Comparison of ENCODE assay signal across 10 cellular contexts in genomic region chr6:15504040-15504491, GRCh38.
DNase-seq lines count a peak whose midpoint lies in the region; ATAC-seq and TF ChIP-seq lines count a peak whose summit lies in the region.
"Had no signal": no experiment of that assay in that cellular context is flagged by ENCODE, and none has a peak within 500 bp of the region (broad histone marks: within the 10 kb centered on the region; RNA-seq: fewer than 3 reads in every experiment).

No MANE protein-coding gene starts in this region.

- H3K36me3 Mint-ChIP-seq in dendritic cell treated with granulocyte-macrophage colony-stimulating factor and Interleukin-4, amounts not matched to agents 40 ng/mL and 50 ng/mL, for 4 days (ENCODE audit: low read depth) = peaks cover 100% of the 10 kb centered on the region

- peak; percentile 31 for TF ChIP-seq CTCF in lower lobe of right lung (IDR thresholded peaks at IDR 0.05)
- TF ChIP-seq CTCF in smooth muscle cell (IDR thresholded peaks at IDR 0.05; ENCODE audit: borderline replicate concordance, insufficient read depth, poor library complexity, severe bottlenecking) = no peak

- H3K9ac ChIP-seq in smooth muscle cell (ENCODE audit: low read depth) = no peak overlapping the region

- intact Hi-C loops in dendritic cell treated with granulocyte-macrophage colony-stimulating factor and Interleukin-4, amounts not matched to agents 40 ng/mL and 50 ng/mL, for 4 days (cut with micrococcal nuclease) = no loop called here
- intact Hi-C loops in lower lobe of right lung (cut with DNase I) = no loop called here

- no peaks in the 10 kb centered on the region for H3K79me2 ChIP-seq in smooth muscle cell (ENCODE audit: low read depth)

- peak in 1 of 2 donors; percentile 5 for ATAC-seq in lower lobe of right lung

- no peak overlapping the region for H3K4me3 Mint-ChIP-seq in dendritic cell treated with granulocyte-macrophage colony-stimulating factor and Interleukin-4, amounts not matched to agents 40 ng/mL and 50 ng/mL, for 4 days

- H3K4me1 Mint-ChIP-seq in dendritic cell treated with granulocyte-macrophage colony-stimulating factor and Interleukin-4, amounts not matched to agents 40 ng/mL and 50 ng/mL, for 4 days (ENCODE audit: low read depth) = peaks cover 73% of the 10 kb centered on the region

- no peaks in the 10 kb centered on the region for H3K27me3 ChIP-seq in lower lobe of right lung (ENCODE audit: low read depth)
- H3K27me3 ChIP-seq in smooth muscle cell (ENCODE audit: low read depth) = no peaks in the 10 kb centered on the region

- H3K9me3 Mint-ChIP-seq in dendritic cell treated with granulocyte-macrophage colony-stimulating factor and Interleukin-4, amounts not matched to agents 40 ng/mL and 50 ng/mL, for 4 days = no peaks in the 10 kb centered on the region

- 94% methylated on average over 11 of the region's 12 CpGs for WGBS in smooth muscle cell (ENCODE audit: low lambda C conversion rate)

- no peaks in the 10 kb centered on the region for H3K9me3 ChIP-seq in lower lobe of right lung
- H3K9me3 ChIP-seq in smooth muscle cell (replicated peaks; ENCODE audit: low read depth) = no peaks in the 10 kb centered on the region
- H3K9me3 ChIP-seq: HAP-1 had no signal

- H3K36me3 ChIP-seq in lower lobe of right lung = peaks cover 68% of the 10 kb centered on the region
- no peaks in the 10 kb centered on the region for H3K36me3 ChIP-seq in smooth muscle cell (ENCODE audit: low read depth)
- H3K36me3 ChIP-seq: HAP-1 had no signal

- peak; percentile 53 for DNase-seq in DMS 273 (lab: John Stamatoyannopoulos, UW; ENCODE audit: unreplicated experiment)
- no peak for DNase-seq in DMS 273 treated with DMSO at 0.1 percent for 48 hours (lab: John Stamatoyannopoulos, UW)
- no peak for DNase-seq in lower lobe of right lung
- peak in 30 of 49 donors; percentile 5 to 64 (median 32) for DNase-seq in substantia nigra (lab: John Stamatoyannopoulos, UW)
- no peak for DNase-seq in T-helper 9 cell
- DNase-seq in smooth muscle cell (lab: John Stamatoyannopoulos, UW; ENCODE audit: unreplicated experiment) = no peak
- DNase-seq in activated CD8-positive, alpha-beta memory T cell treated with anti-CD3 and anti-CD28 coated beads, Interleukin-2, amount 50 U/mL, for 48 hours = no peak

- H3K4me1 ChIP-seq in lower lobe of right lung (peaks cover 12% of the 10 kb centered on the region), smooth muscle cell (ENCODE audit: low read depth) (no peaks in the 10 kb centered on the region)

- no peak overlapping the region for H3K4me2 ChIP-seq in smooth muscle cell

- no peaks in the 10 kb centered on the region for H3K27me3 Mint-ChIP-seq in dendritic cell treated with granulocyte-macrophage colony-stimulating factor and Interleukin-4, amounts not matched to agents 40 ng/mL and 50 ng/mL, for 4 days

- H2AFZ ChIP-seq in smooth muscle cell (ENCODE audit: low read depth) = no peak overlapping the region

- H3K4me3 ChIP-seq in lower lobe of right lung (peak overlapping the region; percentile 27), smooth muscle cell (no peak overlapping the region)
- H3K4me3 ChIP-seq: HAP-1 had no signal

- H3F3A ChIP-seq in smooth muscle cell (ENCODE audit: low read depth) = no peaks in the 10 kb centered on the region

- H4K20me1 ChIP-seq in smooth muscle cell (ENCODE audit: low read depth) = peaks cover 75% of the 10 kb centered on the region

- H3K27ac Mint-ChIP-seq in dendritic cell treated with granulocyte-macrophage colony-stimulating factor and Interleukin-4, amounts not matched to agents 40 ng/mL and 50 ng/mL, for 4 days = peak overlapping the region; percentile 28

- peak overlapping the region; percentile 68 for H3K27ac ChIP-seq in lower lobe of right lung
- no peak overlapping the region for H3K27ac ChIP-seq in substantia nigra (ENCODE audit: low read depth, low read length, poor library complexity, severe bottlenecking)
- H3K27ac ChIP-seq in smooth muscle cell (ENCODE audit: low read depth) = no peak overlapping the region
- H3K27ac ChIP-seq: 22Rv1 had no signal

Comparison
In these comparisons a context has a peak if more than half of its experiments do, and no peak if none do; other contexts are left out.
1. DNase-seq: peak in DMS 273 (single experiment) and substantia nigra (30 of 49); none in DMS 273 treated with DMSO at 0.1 percent for 48 hours (single experiment), lower lobe of right lung (single experiment), T-helper 9 cell (single experiment), smooth muscle cell (single experiment) and activated CD8-positive, alpha-beta memory T cell treated with anti-CD3 and anti-CD28 coated beads, Interleukin-2, amount 50 U/mL, for 48 hours (single experiment).